ENCODE assay signal across 35 cellular contexts in the genomic region with DNA sequence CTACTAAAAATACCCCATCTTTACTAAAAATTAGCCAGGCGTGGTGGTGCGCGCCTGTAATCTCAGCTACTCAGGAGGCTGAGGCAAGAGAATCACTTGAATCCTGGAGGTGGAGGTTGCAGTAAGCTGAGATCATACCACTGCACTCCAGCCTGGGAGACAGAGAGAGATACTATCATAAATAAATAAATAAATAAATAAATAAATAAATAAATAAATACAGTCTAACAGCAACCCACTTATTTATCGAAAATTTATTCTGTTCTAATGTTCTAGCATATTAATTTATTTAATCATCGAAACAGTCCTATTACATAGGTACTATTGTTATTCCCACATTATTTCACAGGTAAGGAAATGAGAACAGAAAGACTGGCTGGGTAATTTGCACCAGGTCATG.
"Had no signal": no experiment of that assay in that cellular context is flagged by ENCODE, and none has a peak within 500 bp of the region (broad histone marks: within the 10 kb centered on the region; RNA-seq: fewer than 3 reads in every experiment).

No MANE protein-coding gene starts in this region.

- H3K4me3 ChIP-seq: MG63 had no signal

- H3K36me3 ChIP-seq: MG63 had no signal

- DNase-seq: Karpas-422, Kasumi-1, MG63, MM.1S, MV-4-11, NCI-H1048, NCI-H1092, NCI-H1092 treated with DMSO at 0.1 percent for 48 hours, NCI-H1105, NCI-H1105 treated with DMSO at 0.1 percent for 48 hours, NCI-H1417, NCI-H1417 treated with DMSO at 0.1 percent for 48 hours, NCI-H1436, NCI-H1436 treated with DMSO at 0.1 percent for 48 hours, NCI-H146, NCI-H1694, NCI-H1694 treated with DMSO at 0.1 percent for 48 hours, NCI-H187, NCI-H187 treated with DMSO at 0.1 percent for 48 hours, NCI-H1930, NCI-H2029, NCI-H2029 treated with DMSO at 0.1 percent for 48 hours, NCI-H2081, NCI-H2081 treated with DMSO at 0.1 percent for 48 hours, NCI-H2107, NCI-H2171, NCI-H2171 treated with DMSO at 0.1 percent for 48 hours, NCI-H2227 treated with DMSO at 0.1 percent for 48 hours, NCI-H226, NCI-H345, NCI-H446, NCI-H446 treated with DMSO at 0.1 percent for 48 hours, NCI-H510A, NCI-H510A treated with DMSO at 0.1 percent for 48 hours, NCI-H524 had no signal

- H3K9me3 ChIP-seq: MG63 had no signal
